ENCODE assay signal across 9 cellular contexts in genomic region chr20:37202267-37202943, GRCh38. TPM values are rescaled to one million over a fixed set of nuclear protein-coding genes. Genes with fewer than 3 reads are reported as not detected.
DNase-seq lines count a peak whose midpoint lies in the region; FAIRE-seq and TF ChIP-seq lines count a peak whose summit lies in the region.
"Had no signal": no experiment of that assay in that cellular context is flagged by ENCODE, and none has a peak within 500 bp of the region (broad histone marks: within the 10 kb centered on the region; RNA-seq: fewer than 3 reads in every experiment).

No MANE protein-coding gene starts in this region.

- in situ Hi-C loops in astrocyte of the spinal cord (cut with HindIII; ENCODE audit: low sequenced_read_pairs), result no loop called here

- DNase-seq in AG08395 (ENCODE audit: low spot score), result peak; percentile 94
- peak; percentile 95 for DNase-seq in NCI-H2227 treated with DMSO at 0.1 percent for 48 hours (lab: John Stamatoyannopoulos, UW)
- peak; percentile 94 for DNase-seq in astrocyte of the spinal cord (ENCODE audit: low read depth, low spot score)
- peak; percentile 74 for DNase-seq in superior temporal gyrus (ENCODE audit: extremely low spot score)
- DNase-seq in T-helper 2 cell treated with Interferon-gamma antibody and Interleukin-4, amounts not matched to agents 5 μg/mL and 100 μg/mL, for 36 hours (ENCODE audit: low spot score), result no peak
- no peak for DNase-seq in occipital lobe (lab: John Stamatoyannopoulos, UW)

- H3K4me3 ChIP-seq in astrocyte of the spinal cord (ENCODE audit: low read depth, low read length), result no peak overlapping the region

- H3K27ac Mint-ChIP-seq in T-helper 2 cell treated with Interferon-gamma antibody and Interleukin-4, amounts not matched to agents 5 μg/mL and 100 μg/mL, for 36 hours, result no peak overlapping the region
- H3K27ac Mint-ChIP-seq: IgD-negative memory B cell had no signal

- no peaks in the 10 kb centered on the region for H3K9me3 Mint-ChIP-seq in T-helper 2 cell treated with Interferon-gamma antibody and Interleukin-4, amounts not matched to agents 5 μg/mL and 100 μg/mL, for 36 hours
- H3K9me3 Mint-ChIP-seq: IgD-negative memory B cell had no signal

- no peaks in the 10 kb centered on the region for H3K27me3 Mint-ChIP-seq in T-helper 2 cell treated with Interferon-gamma antibody and Interleukin-4, amounts not matched to agents 5 μg/mL and 100 μg/mL, for 36 hours (ENCODE audit: low read depth)
- H3K27me3 Mint-ChIP-seq: IgD-negative memory B cell had no signal

- peaks cover 3% of the 10 kb centered on the region for H3K4me1 Mint-ChIP-seq in T-helper 2 cell treated with Interferon-gamma antibody and Interleukin-4, amounts not matched to agents 5 μg/mL and 100 μg/mL, for 36 hours (ENCODE audit: low read depth)

- H3K36me3 Mint-ChIP-seq in T-helper 2 cell treated with Interferon-gamma antibody and Interleukin-4, amounts not matched to agents 5 μg/mL and 100 μg/mL, for 36 hours (ENCODE audit: low read depth), result peaks cover 60% of the 10 kb centered on the region

- H3K4me3 Mint-ChIP-seq in T-helper 2 cell treated with Interferon-gamma antibody and Interleukin-4, amounts not matched to agents 5 μg/mL and 100 μg/mL, for 36 hours, result no peak overlapping the region
- H3K4me3 Mint-ChIP-seq: IgD-negative memory B cell had no signal

- peak; percentile 70 for TF ChIP-seq CTCF in GM12873 (IDR thresholded peaks at IDR 0.05; ENCODE audit: insufficient read depth, low read depth, low read length, missing control alignments)
- peak; percentile 86 for TF ChIP-seq CTCF in astrocyte of the spinal cord (IDR thresholded peaks at IDR 0.05; ENCODE audit: low read depth, low read length)

- FAIRE-seq in islet of Langerhans (lab: Jason Lieb, UNC), result peak; percentile 61

RNA-seq across cellular contexts. Expression of gene MROH8, which starts 23.1 kb away (rescaled TPM):
- 3.0 TPM for total RNA-seq in occipital lobe

RNA-seq across cellular contexts. Expression of gene RPN2, which starts 23.3 kb away (rescaled TPM):
- total RNA-seq in occipital lobe, result 105 TPM

RNA-seq across cellular contexts. Expression of gene GHRH, which starts 59.2 kb away (rescaled TPM):
- total RNA-seq in occipital lobe, result not detected

Comparison
In these comparisons a context has a peak if more than half of its experiments do, and no peak if none do; other contexts are left out.
1. DNase-seq: peak in AG08395 (single experiment), NCI-H2227 treated with DMSO at 0.1 percent for 48 hours (single experiment), astrocyte of the spinal cord (single experiment) and superior temporal gyrus (single experiment); none in T-helper 2 cell treated with Interferon-gamma antibody and Interleukin-4, amounts not matched to agents 5 μg/mL and 100 μg/mL, for 36 hours (single experiment) and occipital lobe (single experiment).